ENCODE assay signal across 1 cellular context in genomic region chr22:20186183-20186870, GRCh38.
TF ChIP-seq lines count a peak whose summit lies in the region.

No MANE protein-coding gene starts in this region.

TF ChIP-seq in HepG2, 621 proteins besides CTCF, POLR2A, EP300 and RAD21:
- TF ChIP-seq ZNF543 (CRISPR knock-in tag; IDR thresholded peaks at IDR 0.05) (no peak), STAG1 (CRISPR knock-in tag; IDR thresholded peaks at IDR 0.05) (0 out of 2 replicates have a peak, but pooled peaks have one; percentile 21)
